39 cellular contexts compared by ENCODE assay signal in the genomic region with DNA sequence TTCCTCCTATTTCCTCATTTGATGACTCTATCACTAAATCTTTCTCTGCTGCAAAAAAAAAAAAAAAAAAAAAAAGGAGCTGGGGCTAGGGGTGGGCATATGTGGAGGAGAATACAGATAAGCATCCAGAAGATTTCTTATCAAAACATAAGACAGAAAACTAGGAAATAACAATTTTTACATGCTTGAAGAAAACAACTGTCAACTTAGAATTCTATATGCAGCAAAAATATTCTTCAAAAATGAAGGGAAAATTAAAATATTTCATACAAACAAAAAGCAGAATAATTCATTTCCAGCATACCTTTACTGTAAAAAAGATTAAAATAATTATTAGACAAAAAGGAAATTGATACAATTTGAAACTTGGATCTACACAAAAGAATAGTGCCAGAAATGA. TPM values are rescaled to one million over a fixed set of nuclear protein-coding genes. Genes with fewer than 3 reads are reported as not detected.
"Had no signal": no experiment of that assay in that cellular context is flagged by ENCODE, and none has a peak within 500 bp of the region (broad histone marks: within the 10 kb centered on the region; RNA-seq: fewer than 3 reads in every experiment).

No MANE protein-coding gene starts in this region.

- FAIRE-seq: astrocyte, bronchial epithelial cell had no signal

- H3K4me1 ChIP-seq: adrenal gland, ascending aorta, breast epithelium had no signal

- DNase-seq: activated effector memory CD4-positive, alpha-beta T cell treated with anti-CD3 and anti-CD28 coated beads, Interleukin-2, amount 50 U/mL, for 16 hours; activated effector memory CD4-positive, alpha-beta T cell treated with Interleukin-2 at 50 U/mL for 16 hours; activated gamma-delta T cell; activated naive CD4-positive, alpha-beta T cell; activated naive CD4-positive, alpha-beta T cell treated with anti-CD3 and anti-CD28 coated beads for 36 hours; activated naive CD4-positive, alpha-beta T cell treated with anti-CD3 and anti-CD28 coated beads, Interleukin-2, amount 10 ng/mL, durations not matched to agents 7 days and 5 days; activated naive CD4-positive, alpha-beta T cell treated with anti-CD3 and anti-CD28 coated beads, Interleukin-2, amount 50 U/mL, for 16 hours; activated naive CD4-positive, alpha-beta T cell treated with Interleukin-2 at 50 U/mL for 16 hours; activated naive CD8-positive, alpha-beta T cell treated with anti-CD3 and anti-CD28 coated beads for 36 hours; activated naive CD8-positive, alpha-beta T cell treated with anti-CD3 and anti-CD28 coated beads, Interleukin-2, amount 10 ng/mL, durations not matched to agents 7 days and 5 days; activated naive CD8-positive, alpha-beta T cell treated with anti-CD3 and anti-CD28 coated beads, Interleukin-2, amount 50 U/mL, for 24 hours; activated T-cell treated with anti-CD3 and anti-CD28 coated beads for 4 hours; activated T-cell treated with anti-CD3 and anti-CD28 coated beads, Interleukin-2, amount 50 U/mL, for 1 hour; activated T-cell treated with anti-CD3 and anti-CD28 coated beads, Interleukin-2, amount 50 U/mL, for 24 hours; activated T-cell treated with anti-CD3 and anti-CD28 coated beads, Interleukin-2, amount 50 U/mL, for 4 hours; activated T-cell treated with anti-CD3 and anti-CD28 coated beads, Interleukin-2, amount 50 U/mL, for 48 hours; activated T-cell treated with anti-CD3 and anti-CD28 coated beads, Interleukin-2, amount 50 U/mL, for 72 hours; adrenal gland; amniotic stem cell; amygdala; anterior cingulate cortex; aorta; brain microvascular endothelial cell; caudate nucleus; central memory CD4-positive, alpha-beta T cell; cerebellar nuclear complex had no signal

- ATAC-seq: activated naive CD4-positive, alpha-beta T cell treated with anti-CD3 and anti-CD28 coated beads, Interleukin-2, amount 50 U/mL, for 72 hours; activated naive CD8-positive, alpha-beta T cell treated with anti-CD3 and anti-CD28 coated beads, Interleukin-2, amount 50 U/mL, for 24 hours; activated T-cell treated with anti-CD3 and anti-CD28 coated beads, Interleukin-2, amount 50 U/mL, for 4 hours; activated T-cell treated with anti-CD3 and anti-CD28 coated beads, Interleukin-2, amount 50 U/mL, for 72 hours; activated T-helper 17 cell treated with anti-CD3 and anti-CD28 coated beads, Interleukin-2, amount 50 U/mL, for 72 hours had no signal

- H3K4me3 ChIP-seq: adrenal gland, ascending aorta, breast epithelium, cardiac muscle cell had no signal

- H3K36me3 ChIP-seq: adrenal gland, ascending aorta, brain microvascular endothelial cell, breast epithelium, cardiac muscle cell had no signal

- H3K27ac ChIP-seq: adrenal gland, ascending aorta, brain microvascular endothelial cell, breast epithelium, cardiac muscle cell had no signal

- H3K27me3 ChIP-seq: adrenal gland, ascending aorta, brain microvascular endothelial cell, breast epithelium, cardiac muscle cell had no signal

RNA-seq across cellular contexts. Expression of a gene that starts 38.7 kb away (rescaled TPM):
- total RNA-seq: activated naive CD4-positive, alpha-beta T cell treated with anti-CD3 and anti-CD28 coated beads for 36 hours; activated naive CD4-positive, alpha-beta T cell treated with anti-CD3 and anti-CD28 coated beads, Interleukin-2, amount 50 U/mL, for 72 hours; activated naive CD8-positive, alpha-beta T cell treated with anti-CD3 and anti-CD28 coated beads for 36 hours; activated naive CD8-positive, alpha-beta T cell treated with anti-CD3 and anti-CD28 coated beads, Interleukin-2, amount 10 ng/mL, durations not matched to agents 7 days and 5 days; activated T-cell treated with anti-CD3 and anti-CD28 coated beads, Interleukin-2, amount 50 U/mL, for 4 hours; activated T-cell treated with anti-CD3 and anti-CD28 coated beads, Interleukin-2, amount 50 U/mL, for 72 hours; activated T-helper 1 cell treated with anti-CD3 and anti-CD28 coated beads, Interleukin-12 subunit alpha, Interleukin-12 subunit beta, Interleukin-2, Interleukin-4 antibody, amounts not matched to agents 30 ng/mL and 10 ng/mL and 1 ng/mL, durations not matched to agents 14 hours and 24 hours and 36 hours; activated T-helper 17 cell treated with anti-CD3 and anti-CD28 coated beads, Interleukin-2, amount 50 U/mL, for 72 hours; activated T-helper 2 cell treated with anti-CD3 and anti-CD28 coated beads, Interferon-gamma antibody, Interleukin-2, Interleukin-4, amounts not matched to agents 10 μg/mL and 5 μg/mL and 100 μg/mL, durations not matched to agents 14 hours and 24 hours and 36 hours; adrenal gland; aorta; ascending aorta; astrocyte; breast epithelium; bronchial epithelial cell; cardiac muscle cell; cardiac septum; cerebellum; chondrocyte had no signal
- polyA plus RNA-seq: adipose tissue, aorta, cardiac muscle cell had no signal
